9 cellular contexts compared by ENCODE assay signal in genomic region chr16:57341441-57342303, GRCh38. TPM values are rescaled to one million over a fixed set of nuclear protein-coding genes. Genes with fewer than 3 reads are reported as not detected.
DNase-seq lines count a peak whose midpoint lies in the region; FAIRE-seq and TF ChIP-seq lines count a peak whose summit lies in the region.
"Had no signal": no experiment of that assay in that cellular context is flagged by ENCODE, and none has a peak within 500 bp of the region (broad histone marks: within the 10 kb centered on the region; RNA-seq: fewer than 3 reads in every experiment).

No MANE protein-coding gene starts in this region.

- TF ChIP-seq CTCF in 22Rv1 (IDR thresholded peaks at IDR 0.05) = no peak
- TF ChIP-seq CTCF in SK-N-SH (IDR thresholded peaks at IDR 0.05) = no peak
- TF ChIP-seq CTCF in WERI-Rb-1 (IDR thresholded peaks at IDR 0.05; ENCODE audit: low read depth, low read length) = no peak

- H3F3A ChIP-seq in SK-N-SH (replicated peaks; ENCODE audit: insufficient read depth) = peaks cover 15% of the 10 kb centered on the region

- H3K9me3 ChIP-seq in SK-N-SH (0 out of 2 replicates have a peak, but pooled peaks cover 6% of the 10 kb centered on the region), WERI-Rb-1 (ENCODE audit: severe bottlenecking) (no peaks in the 10 kb centered on the region)

- CTCF ChIA-PET in SK-N-SH (lab: Yijun Ruan, JAX) = no interaction called here

- H3K27ac ChIP-seq in 22Rv1 (peak overlapping the region; percentile 80), SK-N-SH (ENCODE audit: low read depth in 2 of 2, low read length in 1 of 2) (peak overlapping the region in 1 of 2 experiments; percentile 78; a peak in 2 of 4 replicates), WERI-Rb-1 (no peak overlapping the region)

- FAIRE-seq in GM19239 (lab: Jason Lieb, UNC) = peak; percentile 70

- POLR2A ChIA-PET in SK-N-SH (lab: Yijun Ruan, JAX) = no interaction called here

- H3K9ac ChIP-seq in SK-N-SH = no peak overlapping the region

- no peak for DNase-seq in GM19239 (ENCODE audit: insufficient read length, low spot score)
- peak; percentile 57 for DNase-seq in SK-N-SH
- DNase-seq in glomerular visceral epithelial cell (ENCODE audit: extremely low spot score) = peak; percentile 70
- DNase-seq in DMS114 treated with DMSO at 0.1 percent for 48 hours (lab: John Stamatoyannopoulos, UW; ENCODE audit: unreplicated experiment) = no peak
- DNase-seq in WERI-Rb-1 = no peak
- DNase-seq in NCI-H526 (lab: John Stamatoyannopoulos, UW) = no peak
- no peak for DNase-seq in activated T-cell treated with anti-CD3 and anti-CD28 coated beads, Interleukin-2, amount 50 U/mL, for 1 hour
- DNase-seq: DND-41 had no signal

- WGBS in SK-N-SH (ENCODE audit: low lambda C conversion rate) = 23% methylated on average over 8 of the region's 8 CpGs

- no peaks in the 10 kb centered on the region for H3K79me2 ChIP-seq in SK-N-SH (ENCODE audit: insufficient read depth)

- H4K20me1 ChIP-seq in SK-N-SH (ENCODE audit: insufficient read depth) = no peaks in the 10 kb centered on the region

- H3K36me3 ChIP-seq in SK-N-SH (replicated peaks in 1 of 2; ENCODE audit: control insufficient read depth in 1 of 2, insufficient read depth in 2 of 2, low read length in 1 of 2) (no peaks in the 10 kb centered on the region), WERI-Rb-1 (no peaks in the 10 kb centered on the region)

- no peak overlapping the region for H2AFZ ChIP-seq in SK-N-SH (ENCODE audit: low read depth)

- peaks cover 0 to 6% of the 10 kb centered on the region in 2 experiments; a peak in 1 of 4 replicates for H3K4me1 ChIP-seq in SK-N-SH (ENCODE audit: control insufficient read depth in 1 of 2, insufficient read depth in 2 of 2, low read depth in 1 of 2, low read length in 1 of 2)

- H3K4me2 ChIP-seq in SK-N-SH = peak overlapping the region; percentile 53

- no peak for TF ChIP-seq RAD21 in SK-N-SH (IDR thresholded peaks at IDR 0.05; ENCODE audit: low read length)

- H3K27me3 ChIP-seq in SK-N-SH (ENCODE audit: insufficient read depth) (no peaks in the 10 kb centered on the region), WERI-Rb-1 (ENCODE audit: insufficient read depth, low read depth, severe bottlenecking) (no peaks in the 10 kb centered on the region)

- H3K9me2 ChIP-seq in SK-N-SH = no peaks in the 10 kb centered on the region

- TF ChIP-seq EP300 in SK-N-SH (IDR thresholded peaks at IDR 0.05; ENCODE audit: borderline replicate concordance in 1 of 2, low read depth in 1 of 2, low read length in 1 of 2) = peak in 1 of 2 experiments; percentile 29; a peak in 1 of 4 replicates

- H3K4me3 ChIP-seq in SK-N-SH (ENCODE audit: low read depth in 2 of 2, low read length in 1 of 2) (no peak overlapping the region), WERI-Rb-1 (ENCODE audit: low read depth, low read length) (no peak overlapping the region)

TF ChIP-seq in SK-N-SH, 30 proteins besides CTCF, POLR2A, EP300 and RAD21:
- no peak for TF ChIP-seq SMC3 (IDR thresholded peaks at IDR 0.05; ENCODE audit: low read depth, low read length)
- TF ChIP-seq GATA2 (CRISPR knock-in tag; IDR thresholded peaks at IDR 0.05) = no peak
- peak; percentile 40; the same call in 1 of the 2 replicates for TF ChIP-seq SIN3A (IDR thresholded peaks at IDR 0.05; ENCODE audit: borderline replicate concordance, low read depth, low read length)
- TF ChIP-seq CHD2 (IDR thresholded peaks at IDR 0.05; ENCODE audit: low read length, partially characterized antibody) = no peak
- peak; percentile 80 for TF ChIP-seq NFIC (IDR thresholded peaks at IDR 0.05; ENCODE audit: borderline replicate concordance)
- TF ChIP-seq POLR2AphosphoS5 (IDR thresholded peaks at IDR 0.05; ENCODE audit: low read depth, low read length) = peak; percentile 48; the same call in 1 of the 2 replicates
- peak; percentile 90 for TF ChIP-seq TCF12 (IDR thresholded peaks at IDR 0.05)
- no peak for TF ChIP-seq FOXJ3 (CRISPR knock-in tag; IDR thresholded peaks at IDR 0.05)
- peak; percentile 43; the same call in 1 of the 2 replicates for TF ChIP-seq FOSL2 (IDR thresholded peaks at IDR 0.05; ENCODE audit: borderline replicate concordance, low read depth)
- TF ChIP-seq PBX3 (IDR thresholded peaks at IDR 0.05) = peak; percentile 88

RNA-seq across cellular contexts. Expression of gene CCL22, which starts 16.9 kb away (rescaled TPM):
- not detected in 2 replicates for polyA plus RNA-seq in SK-N-SH (2012; rRNA removed)
- polyA plus RNA-seq in SK-N-SH (2012; cell fraction: cytosol; rRNA removed) = not detected in 2 replicates
- polyA plus RNA-seq in SK-N-SH (2012; cell fraction: nucleus; rRNA removed) = not detected in 2 replicates

RNA-seq across cellular contexts. Expression of gene CX3CL1, which starts 30.6 kb away (rescaled TPM):
- polyA plus RNA-seq in SK-N-SH (2012; rRNA removed) = 5.8 and 6.8 TPM in 2 replicates
- polyA plus RNA-seq in SK-N-SH (2012; cell fraction: cytosol; rRNA removed) = 3.1 and 4.9 TPM in 2 replicates
- polyA plus RNA-seq in SK-N-SH (2012; cell fraction: nucleus; rRNA removed) = 4.8 and 5.8 TPM in 2 replicates

RNA-seq across cellular contexts. Expression of gene PLLP, which starts 57.2 kb away (rescaled TPM):
- 0.86 and 1.3 TPM in 2 replicates for polyA plus RNA-seq in SK-N-SH (2012; rRNA removed)
- 0.75 and 0.81 TPM in 2 replicates for polyA plus RNA-seq in SK-N-SH (2012; cell fraction: cytosol; rRNA removed)
- 0.31 and 0.58 TPM in 2 replicates for polyA plus RNA-seq in SK-N-SH (2012; cell fraction: nucleus; rRNA removed)

Comparison
In these comparisons a context has a peak if more than half of its experiments do, and no peak if none do; other contexts are left out.
1. DNase-seq: peak in SK-N-SH (single experiment) and glomerular visceral epithelial cell (single experiment); none in GM19239 (single experiment), DMS114 treated with DMSO at 0.1 percent for 48 hours (single experiment), WERI-Rb-1 (single experiment), NCI-H526 (0 of 2) and activated T-cell treated with anti-CD3 and anti-CD28 coated beads, Interleukin-2, amount 50 U/mL, for 1 hour (single experiment).